ENCODE assay signal across 20 cellular contexts in genomic region chr10:76626406-76626805, GRCh38.
A peak's percentile ranks its signal among the peaks of the same experiment; 100 is the strongest.
DNase-seq lines count a peak whose midpoint lies in the region; ATAC-seq and TF ChIP-seq lines count a peak whose summit lies in the region.
"Had no signal": no experiment of that assay in that cellular context is flagged by ENCODE, and none has a peak within 500 bp of the region (broad histone marks: within the 10 kb centered on the region; RNA-seq: fewer than 3 reads in every experiment).

No MANE protein-coding gene starts in this region.

- intact Hi-C loops in heart left ventricle (cut with DNase I) (loop anchor here in 1 of 10 donors (10.0 kb wide), 1 partner anchor 278 kb away; no protein-coding TSS in a partner anchor), left ventricle myocardium superior (cut with micrococcal nuclease) (no loop called here), Caco-2 (cut with micrococcal nuclease; ENCODE audit: unreplicated experiment) (no loop called here)

- H3K27me3 ChIP-seq in heart left ventricle: no peaks in the 10 kb centered on the region
- H3K27me3 ChIP-seq in neural cell (ENCODE audit: insufficient read depth, low read depth, low read length): no peaks in the 10 kb centered on the region
- no peaks in the 10 kb centered on the region for H3K27me3 ChIP-seq in Caco-2 (replicated peaks; ENCODE audit: control insufficient read depth, insufficient read depth, low read length)

- peaks cover 9% of the 10 kb centered on the region for H3F3A ChIP-seq in neural cell (ENCODE audit: insufficient read depth, low read length, poor library complexity, severe bottlenecking)

- H3K36me3 ChIP-seq in heart left ventricle (no peaks in the 10 kb centered on the region), neural cell (ENCODE audit: insufficient read depth, low read length) (no peaks in the 10 kb centered on the region), Caco-2 (ENCODE audit: control insufficient read depth, insufficient read depth, low read length) (no peaks in the 10 kb centered on the region)

- H3K4me2 ChIP-seq in neural cell (ENCODE audit: low read length): no peak overlapping the region
- H3K4me2 ChIP-seq: A549 had no signal

- H3K9me2 ChIP-seq in neural cell (ENCODE audit: insufficient read depth, low read length): no peaks in the 10 kb centered on the region

- H3K27me3 Mint-ChIP-seq in activated naive CD4-positive, alpha-beta T cell treated with anti-CD3 and anti-CD28 coated beads, Interleukin-2, amount 10 ng/mL, durations not matched to agents 7 days and 5 days: no peaks in the 10 kb centered on the region
- H3K27me3 Mint-ChIP-seq in Caco-2 (ENCODE audit: insufficient read depth, unreplicated experiment): peaks cover 3% of the 10 kb centered on the region
- H3K27me3 Mint-ChIP-seq: CD4-positive, alpha-beta T cell had no signal

- H3K27ac Mint-ChIP-seq in activated naive CD4-positive, alpha-beta T cell treated with anti-CD3 and anti-CD28 coated beads, Interleukin-2, amount 10 ng/mL, durations not matched to agents 7 days and 5 days: peak overlapping the region; percentile 6
- no peak overlapping the region for H3K27ac Mint-ChIP-seq in Caco-2 (ENCODE audit: unreplicated experiment)
- H3K27ac Mint-ChIP-seq: CD4-positive, alpha-beta T cell; HFFc6 had no signal

- BruUV-seq in Caco-2 (replicated peaks; lab: Mats Ljungman, UMichigan): no TSS peak

- H3K36me3 Mint-ChIP-seq in activated naive CD4-positive, alpha-beta T cell treated with anti-CD3 and anti-CD28 coated beads, Interleukin-2, amount 10 ng/mL, durations not matched to agents 7 days and 5 days: no peaks in the 10 kb centered on the region
- H3K36me3 Mint-ChIP-seq in Caco-2 (ENCODE audit: insufficient read depth, unreplicated experiment): no peaks in the 10 kb centered on the region

- H3K4me1 ChIP-seq in heart left ventricle (peaks cover 0 to 19% (median 9%) of the 10 kb centered on the region in 12 donors), Caco-2 (no peaks in the 10 kb centered on the region)
- H3K4me1 ChIP-seq: A549 had no signal

- no peak overlapping the region for H3K4me3 Mint-ChIP-seq in activated naive CD4-positive, alpha-beta T cell treated with anti-CD3 and anti-CD28 coated beads, Interleukin-2, amount 10 ng/mL, durations not matched to agents 7 days and 5 days
- H3K4me3 Mint-ChIP-seq in Caco-2 (ENCODE audit: unreplicated experiment): no peak overlapping the region
- H3K4me3 Mint-ChIP-seq: CD4-positive, alpha-beta T cell; HFFc6 had no signal

- H3K9ac ChIP-seq in neural cell (ENCODE audit: low read length): no peak overlapping the region

- H3K79me2 ChIP-seq in neural cell (replicated peaks; ENCODE audit: insufficient read depth, low read length): no peaks in the 10 kb centered on the region

- CTCF ChIA-PET in activated naive CD4-positive, alpha-beta T cell treated with anti-CD3 and anti-CD28 coated beads, Interleukin-2, amount 10 ng/mL, durations not matched to agents 7 days and 5 days (lab: Charles Lee): no interaction called here
- CTCF ChIA-PET in Caco-2 (lab: Charles Lee): no interaction called here

- H3K9me3 Mint-ChIP-seq in activated naive CD4-positive, alpha-beta T cell treated with anti-CD3 and anti-CD28 coated beads, Interleukin-2, amount 10 ng/mL, durations not matched to agents 7 days and 5 days: peaks cover 3% of the 10 kb centered on the region
- no peaks in the 10 kb centered on the region for H3K9me3 Mint-ChIP-seq in Caco-2 (ENCODE audit: unreplicated experiment)
- H3K9me3 Mint-ChIP-seq: HFFc6 had no signal

- H3K9me3 ChIP-seq in heart left ventricle (no peaks in the 10 kb centered on the region), neural cell (ENCODE audit: low read length) (no peaks in the 10 kb centered on the region), Caco-2 (no peaks in the 10 kb centered on the region)
- H3K9me3 ChIP-seq: A549 had no signal

- TF ChIP-seq RAD21 in neural cell (conservative IDR thresholded peaks at IDR 0.05): no peak

- no peak for TF ChIP-seq POLR2A in heart left ventricle (IDR thresholded peaks at IDR 0.05)

- ATAC-seq in heart left ventricle: peak; percentile 61 to 84 (median 76)
- ATAC-seq in left ventricle myocardium superior: peak; percentile 92
- ATAC-seq: A549, HCT116 had no signal

- H2AFZ ChIP-seq in neural cell (ENCODE audit: low read depth, low read length): no peak overlapping the region

- H3K4me3 ChIP-seq in heart left ventricle: no peak overlapping the region
- no peak overlapping the region for H3K4me3 ChIP-seq in neural cell (ENCODE audit: low read length)
- H3K4me3 ChIP-seq in Caco-2 (ENCODE audit: low read depth, low read length): no peak overlapping the region
- H3K4me3 ChIP-seq: A549 had no signal

- 0 to 15% (median 6%) methylated on average over 2 of the region's 2 CpGs for WGBS in heart left ventricle, 4 donors

- H3K4me1 Mint-ChIP-seq in activated naive CD4-positive, alpha-beta T cell treated with anti-CD3 and anti-CD28 coated beads, Interleukin-2, amount 10 ng/mL, durations not matched to agents 7 days and 5 days: no peaks in the 10 kb centered on the region
- H3K4me1 Mint-ChIP-seq in Caco-2 (ENCODE audit: low read depth, unreplicated experiment): no peaks in the 10 kb centered on the region

- H3K27ac ChIP-seq in heart left ventricle: peak overlapping the region in 7 of 12 donors; percentile 2 to 70 (median 40)
- H3K27ac ChIP-seq in neural cell (ENCODE audit: low read length): peak overlapping the region; percentile 14
- H3K27ac ChIP-seq: 22Rv1, A549, C4-2B had no signal

- POLR2A ChIA-PET in Caco-2 (lab: Charles Lee): no interaction called here

- no peak for TF ChIP-seq EP300 in neural cell (conservative IDR thresholded peaks at IDR 0.05; ENCODE audit: poor library complexity, severe bottlenecking)

- TF ChIP-seq CTCF in heart left ventricle (IDR thresholded peaks at IDR 0.05): no peak
- TF ChIP-seq CTCF in neural cell (IDR thresholded peaks at IDR 0.05; ENCODE audit: poor library complexity, severe bottlenecking): no peak
- no peak for TF ChIP-seq CTCF in Caco-2 (IDR thresholded peaks at IDR 0.05; ENCODE audit: insufficient read depth in 1 of 2, low read depth in 1 of 2, low read length in 1 of 2, severe bottlenecking in 1 of 2, unreplicated experiment in 1 of 2)

- DNase-seq in activated naive CD4-positive, alpha-beta T cell treated with anti-CD3 and anti-CD28 coated beads, Interleukin-2, amount 10 ng/mL, durations not matched to agents 7 days and 5 days: no peak
- no peak for DNase-seq in activated naive CD4-positive, alpha-beta T cell treated with anti-CD3 and anti-CD28 coated beads, Interleukin-2, amount 50 U/mL, for 16 hours
- DNase-seq in heart left ventricle (peak; percentile 35 to 64 (median 50)), left ventricle myocardium superior (peak; percentile 49), Caco-2 (no peak), MV-4-11 (lab: John Stamatoyannopoulos, UW) (no peak), middle frontal gyrus (ENCODE audit: extremely low spot score, low spot score) (no peak)
- DNase-seq: AML-193; Calu3; CD4-positive, alpha-beta T cell; DMS79 treated with DMSO at 0.1 percent for 48 hours; GF-D8; GOT3; H7; HFFc6 had no signal

- no peaks in the 10 kb centered on the region for H4K20me1 ChIP-seq in neural cell (ENCODE audit: insufficient read depth)

TF ChIP-seq in neural cell, 6 proteins besides CTCF, POLR2A, EP300 and RAD21:
- no peak for TF ChIP-seq TAF1 (IDR thresholded peaks at IDR 0.05; ENCODE audit: low read depth)
- no peak for TF ChIP-seq SMC3 (conservative IDR thresholded peaks at IDR 0.05; ENCODE audit: poor library complexity)
- no peak for TF ChIP-seq POLR2AphosphoS5 (IDR thresholded peaks at IDR 0.05)
- no peak for TF ChIP-seq REST (IDR thresholded peaks at IDR 0.05; ENCODE audit: borderline replicate concordance)
- no peak for TF ChIP-seq MXI1 (conservative IDR thresholded peaks at IDR 0.05; ENCODE audit: poor library complexity, severe bottlenecking)
- TF ChIP-seq EZH2 (IDR thresholded peaks at IDR 0.05; ENCODE audit: borderline replicate concordance, insufficient read depth, low read length, poor library complexity, severe bottlenecking): no peak

Comparison
In these comparisons a context has a peak if more than half of its experiments do, and no peak if none do; other contexts are left out.
1. DNase-seq: peak in heart left ventricle (5 of 5) and left ventricle myocardium superior (single experiment); none in activated naive CD4-positive, alpha-beta T cell treated with anti-CD3 and anti-CD28 coated beads, Interleukin-2, amount 10 ng/mL, durations not matched to agents 7 days and 5 days (single experiment), activated naive CD4-positive, alpha-beta T cell treated with anti-CD3 and anti-CD28 coated beads, Interleukin-2, amount 50 U/mL, for 16 hours (single experiment), Caco-2 (0 of 2), MV-4-11 (single experiment) and middle frontal gyrus (single experiment).